1 cellular context compared by ENCODE assay signal in genomic region chr19:752652-753517, GRCh38.
TF ChIP-seq lines count a peak whose summit lies in the region.

No MANE protein-coding gene starts in this region.

TF ChIP-seq in HepG2, 621 proteins besides CTCF, POLR2A, EP300 and RAD21 (continues in another document):
- peak; percentile 84 for TF ChIP-seq ZNF746 (CRISPR knock-in tag; IDR thresholded peaks at IDR 0.05)
- peak; percentile 50; the same call in 1 of the 2 replicates for TF ChIP-seq TBX2 (CRISPR knock-in tag; IDR thresholded peaks at IDR 0.05; ENCODE audit: borderline replicate concordance)
- peak; percentile 100 for TF ChIP-seq GFI1 (CRISPR knock-in tag; IDR thresholded peaks at IDR 0.05; ENCODE audit: borderline replicate concordance)
- peak; percentile 84; the same call in 1 of the 2 replicates for TF ChIP-seq PHF21A (CRISPR knock-in tag; IDR thresholded peaks at IDR 0.05)
- no peak for TF ChIP-seq ZNF33B (CRISPR knock-in tag; IDR thresholded peaks at IDR 0.05)
- TF ChIP-seq REPIN1 (CRISPR knock-in tag; IDR thresholded peaks at IDR 0.05; ENCODE audit: borderline replicate concordance, low read depth): peak; percentile 36; the same call in 1 of the 2 replicates
- no peak for TF ChIP-seq FIP1L1 (IDR thresholded peaks at IDR 0.05; ENCODE audit: borderline replicate concordance, insufficient read depth, low read depth, low read length)
- TF ChIP-seq MXI1 (IDR thresholded peaks at IDR 0.05; ENCODE audit: borderline replicate concordance, low read depth, low read length): peak; percentile 34; the same call in 1 of the 3 replicates
- TF ChIP-seq BCL6 (CRISPR knock-in tag; IDR thresholded peaks at IDR 0.05): peak; percentile 51
- TF ChIP-seq LCORL (IDR thresholded peaks at IDR 0.05): no peak
- peak; percentile 24; the same call in 1 of the 2 replicates for TF ChIP-seq LCORL (CRISPR knock-in tag; IDR thresholded peaks at IDR 0.05)
- TF ChIP-seq ZNF609 (CRISPR knock-in tag; IDR thresholded peaks at IDR 0.05; ENCODE audit: borderline replicate concordance): 0 out of 2 replicates have a peak, but pooled peaks have one; percentile 63
- no peak for TF ChIP-seq ZNF484 (CRISPR knock-in tag; IDR thresholded peaks at IDR 0.05; ENCODE audit: borderline replicate concordance, low read depth)
- peak; percentile 86 for TF ChIP-seq FOSL2 (CRISPR knock-in tag; IDR thresholded peaks at IDR 0.05)
- TF ChIP-seq ZFP41 (CRISPR knock-in tag; IDR thresholded peaks at IDR 0.05; ENCODE audit: borderline replicate concordance): no peak
- TF ChIP-seq ZNF512B (CRISPR knock-in tag; IDR thresholded peaks at IDR 0.05; ENCODE audit: borderline replicate concordance): peak; percentile 79; the same call in 1 of the 2 replicates
- 0 out of 2 replicates have a peak, but pooled peaks have one; percentile 25 for TF ChIP-seq IKZF5 (CRISPR knock-in tag; IDR thresholded peaks at IDR 0.05)
- TF ChIP-seq YY1 (IDR thresholded peaks at IDR 0.05; ENCODE audit: insufficient read depth, insufficient replicate concordance, low read depth, low read length): no peak
- peak; percentile 45; the same call in 1 of the 2 replicates for TF ChIP-seq ZNF891 (CRISPR knock-in tag; IDR thresholded peaks at IDR 0.05)
- TF ChIP-seq ZBTB20 (CRISPR knock-in tag; IDR thresholded peaks at IDR 0.05; ENCODE audit: borderline replicate concordance, low read depth): peak; percentile 32; the same call in 1 of the 2 replicates
- peak; percentile 44; the same call in 1 of the 2 replicates for TF ChIP-seq HIC2 (CRISPR knock-in tag; IDR thresholded peaks at IDR 0.05; ENCODE audit: low read depth)
- TF ChIP-seq PATZ1 (CRISPR knock-in tag; IDR thresholded peaks at IDR 0.05): peak; percentile 90
- TF ChIP-seq FOXA1 (IDR thresholded peaks at IDR 0.05): peak; percentile 16; the same call in 1 of the 2 replicates
- peak; percentile 87 for TF ChIP-seq FOXA1 (CRISPR knock-in tag; IDR thresholded peaks at IDR 0.05)
- peak; percentile 69; the same call in 1 of the 2 replicates for TF ChIP-seq ZNF362 (CRISPR knock-in tag; IDR thresholded peaks at IDR 0.05; ENCODE audit: borderline replicate concordance)
- peak; percentile 61; the same call in 1 of the 2 replicates for TF ChIP-seq ZBTB7A (CRISPR knock-in tag; IDR thresholded peaks at IDR 0.05)
- peak; percentile 63 for TF ChIP-seq NCOA2 (CRISPR knock-in tag; IDR thresholded peaks at IDR 0.05)
- TF ChIP-seq TARDBP (CRISPR knock-in tag; IDR thresholded peaks at IDR 0.05): peak; percentile 54
- peak; percentile 96 for TF ChIP-seq HMG20A (CRISPR knock-in tag; IDR thresholded peaks at IDR 0.05; ENCODE audit: borderline replicate concordance)
- peak; percentile 32; the same call in 1 of the 2 replicates for TF ChIP-seq ZFP91 (CRISPR knock-in tag; IDR thresholded peaks at IDR 0.05; ENCODE audit: borderline replicate concordance)
- peak; percentile 32; the same call in 1 of the 2 replicates for TF ChIP-seq MAX (IDR thresholded peaks at IDR 0.05)
- TF ChIP-seq HOXA3 (CRISPR knock-in tag; IDR thresholded peaks at IDR 0.05): peak; percentile 63
- TF ChIP-seq ZNF224 (CRISPR knock-in tag; IDR thresholded peaks at IDR 0.05): no peak; the same call in 1 of the 2 replicates
- TF ChIP-seq ZBTB49 (CRISPR knock-in tag; IDR thresholded peaks at IDR 0.05; ENCODE audit: borderline replicate concordance): no peak
- peak; percentile 92 for TF ChIP-seq HDAC2 (CRISPR knock-in tag; IDR thresholded peaks at IDR 0.05)
- TF ChIP-seq MEIS2 (CRISPR knock-in tag; IDR thresholded peaks at IDR 0.05): peak; percentile 80; the same call in 1 of the 2 replicates
- peak in 1 of 2 experiments; percentile 20; a peak in 1 of 4 replicates for TF ChIP-seq HMGXB4 (CRISPR knock-in tag; IDR thresholded peaks at IDR 0.05; ENCODE audit: borderline replicate concordance in 1 of 2, low read depth in 1 of 2)
- TF ChIP-seq HMG20B (CRISPR knock-in tag; conservative IDR thresholded peaks at IDR 0.05): peak; percentile 98
- TF ChIP-seq FOXA3 (CRISPR knock-in tag; IDR thresholded peaks at IDR 0.05): peak; percentile 80
